Comparison of ENCODE assay signal across 8 cellular contexts in the genomic region with DNA sequence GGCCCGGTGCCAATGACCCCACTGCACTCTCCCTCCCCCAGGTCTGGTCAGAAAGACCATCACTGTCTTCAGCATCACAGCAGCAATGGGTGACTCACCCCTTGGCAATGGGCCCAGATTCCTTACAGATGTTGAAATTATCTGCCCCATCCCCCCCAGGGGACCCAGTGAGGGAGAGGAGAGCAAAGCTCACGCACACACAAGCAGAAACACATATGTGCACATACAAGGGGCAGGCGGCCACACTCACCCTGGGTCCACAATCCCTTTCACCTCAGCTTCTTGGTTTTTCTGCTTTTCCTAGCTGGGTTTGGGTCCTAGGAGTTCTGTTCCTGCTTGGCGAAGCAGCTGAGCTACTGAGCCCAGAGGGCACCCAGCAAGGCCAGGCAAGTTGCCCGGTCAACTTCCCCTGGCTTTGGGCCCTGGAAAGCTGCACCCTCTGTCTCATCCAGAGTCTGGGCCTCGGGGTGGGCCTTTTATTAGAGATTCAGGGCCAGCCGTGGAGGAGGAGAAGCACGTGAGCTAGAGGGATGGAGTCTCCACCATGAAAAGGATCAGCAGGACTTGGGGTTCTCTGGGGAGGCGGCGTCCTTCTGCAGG. TPM values are rescaled to one million over a fixed set of nuclear protein-coding genes. Genes with fewer than 3 reads are reported as not detected.
DNase-seq lines count a peak whose midpoint lies in the region; FAIRE-seq and TF ChIP-seq lines count a peak whose summit lies in the region.

No MANE protein-coding gene starts in this region.

- no peaks in the 10 kb centered on the region for H3K27me3 ChIP-seq in astrocyte (ENCODE audit: insufficient read depth, low read length)
- no peaks in the 10 kb centered on the region for H3K27me3 ChIP-seq in skeletal muscle satellite cell (ENCODE audit: control insufficient read depth, insufficient read depth, low read length)

- H3K4me1 ChIP-seq in astrocyte (ENCODE audit: insufficient read depth, low read length) (peaks cover 57% of the 10 kb centered on the region), skeletal muscle satellite cell (ENCODE audit: control insufficient read depth, insufficient read depth, low read length) (peaks cover 63% of the 10 kb centered on the region)

- peaks cover 46% of the 10 kb centered on the region for H3K4me1 Mint-ChIP-seq in astrocyte (ENCODE audit: low read depth, unreplicated experiment)

- H3K4me2 ChIP-seq in astrocyte (ENCODE audit: low read length) (peak overlapping the region; percentile 92), skeletal muscle satellite cell (ENCODE audit: low read length) (peak overlapping the region; percentile 79)

- peak; percentile 41 for DNase-seq in NCI-H748 (lab: John Stamatoyannopoulos, UW; ENCODE audit: unreplicated experiment)
- no peak for DNase-seq in NCI-H748 treated with DMSO at 0.1 percent for 48 hours (lab: John Stamatoyannopoulos, UW)
- peak; percentile 41 for DNase-seq in NCI-H2171 (lab: John Stamatoyannopoulos, UW)
- DNase-seq in astrocyte (ENCODE audit: low read depth) = peak; percentile 93
- peak; percentile 96 for DNase-seq in hepatic stellate cell (ENCODE audit: low spot score)
- no peak for DNase-seq in T-helper 1 cell
- no peak for DNase-seq in iPS-NIHi11 (ENCODE audit: low spot score)

- H3K27ac ChIP-seq in astrocyte (ENCODE audit: low read depth, low read length) = peak overlapping the region; percentile 84

- H3K9me3 ChIP-seq in astrocyte (ENCODE audit: insufficient read depth, low read depth, low read length) (no peaks in the 10 kb centered on the region), skeletal muscle satellite cell (replicated peaks; ENCODE audit: low read length) (no peaks in the 10 kb centered on the region)

- H3K27ac Mint-ChIP-seq in astrocyte (ENCODE audit: unreplicated experiment) = peak overlapping the region; percentile 87

- H3K9me3 Mint-ChIP-seq in astrocyte (ENCODE audit: unreplicated experiment) = no peaks in the 10 kb centered on the region

- peak overlapping the region; percentile 28 for H3K4me3 ChIP-seq in astrocyte (ENCODE audit: insufficient read depth, low read depth, low read length)
- H3K4me3 ChIP-seq in skeletal muscle satellite cell (ENCODE audit: low read length) = peak overlapping the region; percentile 52

- TF ChIP-seq CTCF in astrocyte (IDR thresholded peaks at IDR 0.05; ENCODE audit: insufficient read depth, low read depth, low read length) = no peak

- H3K79me2 ChIP-seq in astrocyte (ENCODE audit: insufficient read depth, low read length) = peaks cover 32% of the 10 kb centered on the region

- H3K27me3 Mint-ChIP-seq in astrocyte (ENCODE audit: low read depth, unreplicated experiment) = no peaks in the 10 kb centered on the region

- H2AFZ ChIP-seq in astrocyte (ENCODE audit: low read depth, low read length) = no peak overlapping the region

- FAIRE-seq in astrocyte (lab: Jason Lieb, UNC) = peak; percentile 9

- peaks cover 19% of the 10 kb centered on the region for H3K36me3 Mint-ChIP-seq in astrocyte (ENCODE audit: low read depth, unreplicated experiment)

- peaks cover 10% of the 10 kb centered on the region for H3K36me3 ChIP-seq in astrocyte (ENCODE audit: insufficient read depth, low read length)
- peaks cover 18% of the 10 kb centered on the region for H3K36me3 ChIP-seq in skeletal muscle satellite cell (ENCODE audit: insufficient read depth, low read length)

- H3K9ac ChIP-seq in astrocyte (ENCODE audit: low read length) = peak overlapping the region; percentile 82
- peak overlapping the region; percentile 45 for H3K9ac ChIP-seq in skeletal muscle satellite cell (ENCODE audit: low read depth, low read length)

- no peaks in the 10 kb centered on the region for H4K20me1 ChIP-seq in astrocyte (ENCODE audit: insufficient read depth, low read length)

- peak overlapping the region; percentile 81 for H3K4me3 Mint-ChIP-seq in astrocyte (ENCODE audit: unreplicated experiment)

RNA-seq across cellular contexts. Expression of a gene that starts 2.6 kb away (rescaled TPM):
- 42.9 and 56.5 TPM in 2 replicates for total RNA-seq in astrocyte
- total RNA-seq in skeletal muscle satellite cell (2012; rRNA removed) = 33.4 and 50.2 TPM in 2 replicates

RNA-seq across cellular contexts. Expression of a gene that starts 56.6 kb away (rescaled TPM):
- 56.3 and 57.9 TPM in 2 replicates for total RNA-seq in astrocyte
- 59.0 and 60.8 TPM in 2 replicates for total RNA-seq in skeletal muscle satellite cell (2012; rRNA removed)

Comparison
In these comparisons a context has a peak if more than half of its experiments do, and no peak if none do; other contexts are left out.
1. DNase-seq: peak in NCI-H748 (single experiment), NCI-H2171 (single experiment), astrocyte (single experiment) and hepatic stellate cell (single experiment); none in NCI-H748 treated with DMSO at 0.1 percent for 48 hours (single experiment), T-helper 1 cell (0 of 5) and iPS-NIHi11 (single experiment).